ENCODE assay signal across 21 cellular contexts in the genomic region with DNA sequence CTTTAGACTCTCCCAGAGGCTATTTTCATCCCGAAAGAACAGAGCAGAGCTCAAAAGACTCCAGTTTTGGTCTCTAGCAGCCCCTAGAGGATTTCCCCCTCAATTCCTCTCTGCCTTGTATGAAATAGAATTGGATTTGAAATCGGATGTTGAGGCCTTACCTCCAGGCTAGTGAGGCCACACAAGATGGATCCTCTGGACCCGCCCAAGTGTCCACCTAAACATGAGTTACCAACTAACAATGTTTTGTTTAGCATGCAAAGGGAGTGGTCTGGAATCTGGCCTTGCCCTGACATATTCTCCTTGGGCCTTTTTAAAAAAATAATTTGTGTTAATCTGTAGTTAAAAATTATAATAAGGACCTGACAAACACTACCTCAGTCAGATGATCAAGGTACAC. TPM values are rescaled to one million over a fixed set of nuclear protein-coding genes. Genes with fewer than 3 reads are reported as not detected.
DNase-seq lines count a peak whose midpoint lies in the region; ATAC-seq and TF ChIP-seq lines count a peak whose summit lies in the region.
"Had no signal": no experiment of that assay in that cellular context is flagged by ENCODE, and none has a peak within 500 bp of the region (broad histone marks: within the 10 kb centered on the region; RNA-seq: fewer than 3 reads in every experiment).

No MANE protein-coding gene starts in this region.

- no peak overlapping the region for H3K4me2 ChIP-seq in mammary epithelial cell (ENCODE audit: insufficient read depth, low read depth, low read length)
- H3K4me2 ChIP-seq: BLaER1 had no signal

- peak overlapping the region; percentile 75 for H2AFZ ChIP-seq in mammary epithelial cell (ENCODE audit: low read depth, low read length)

- POLR2A ChIA-PET in MCF 10A (lab: Yijun Ruan, JAX) = no interaction called here

- TF ChIP-seq CTCF in mammary epithelial cell (conservative IDR thresholded peaks at IDR 0.05 in 1 of 2, IDR thresholded peaks at IDR 0.05 in 1 of 2; ENCODE audit: extremely low read depth in 1 of 2, insufficient read depth in 1 of 2, low read depth in 1 of 2, low read length in 2 of 2) = no peak
- no peak for TF ChIP-seq CTCF in MCF 10A (IDR thresholded peaks at IDR 0.05; ENCODE audit: unreplicated experiment)
- TF ChIP-seq CTCF in type B pancreatic cell (conservative IDR thresholded peaks at IDR 0.05) = no peak

- dilution Hi-C loops in mammary epithelial cell (cut with HindIII; ENCODE audit: low sequenced_read_pairs) = no loop called here

- H3K36me3 Mint-ChIP-seq in MCF 10A (ENCODE audit: insufficient read depth, unreplicated experiment) (no peaks in the 10 kb centered on the region), type B pancreatic cell (no peaks in the 10 kb centered on the region)
- H3K36me3 Mint-ChIP-seq: CD4-positive, CD25-positive, alpha-beta regulatory T cell; CD8-positive, alpha-beta T cell had no signal

- H3K4me3 ChIP-seq in mammary epithelial cell (replicated peaks in 1 of 3; ENCODE audit: insufficient read depth in 1 of 3, low read depth in 2 of 3, low read length in 3 of 3) = no peak overlapping the region
- H3K4me3 ChIP-seq in SJSA1 = no peak overlapping the region
- H3K4me3 ChIP-seq: BLaER1 had no signal

- WGBS in mammary epithelial cell (ENCODE audit: low coverage, missing lambda C conversion rate) = 41% methylated on average over 3 of the region's 3 CpGs

- intact Hi-C loops in mammary epithelial cell (cut with micrococcal nuclease) = no loop called here
- intact Hi-C loops in MCF 10A (cut with micrococcal nuclease) = no loop called here

- H3K36me3 ChIP-seq in mammary epithelial cell (ENCODE audit: insufficient read depth, low read length) (no peaks in the 10 kb centered on the region), SJSA1 (no peaks in the 10 kb centered on the region)
- H3K36me3 ChIP-seq: BLaER1 had no signal

- no peaks in the 10 kb centered on the region for H3K27me3 ChIP-seq in mammary epithelial cell (ENCODE audit: insufficient read depth, low read length)
- H3K27me3 ChIP-seq in SJSA1 (replicated peaks) = no peaks in the 10 kb centered on the region

- no peak for ATAC-seq in GM18858 (IDR thresholded peaks at IDR 0.05; ENCODE audit: unreplicated experiment)
- ATAC-seq: CD8-positive, alpha-beta T cell; HCT116 had no signal

- H3K27me3 Mint-ChIP-seq in MCF 10A (ENCODE audit: insufficient read depth, unreplicated experiment) (peaks cover 38% of the 10 kb centered on the region), type B pancreatic cell (no peaks in the 10 kb centered on the region)
- H3K27me3 Mint-ChIP-seq: B cell had no signal

- H3K27ac Mint-ChIP-seq in MCF 10A (ENCODE audit: low read depth, unreplicated experiment) (no peak overlapping the region), type B pancreatic cell (peak overlapping the region; percentile 61)
- H3K27ac Mint-ChIP-seq: B cell; CD4-positive, CD25-positive, alpha-beta regulatory T cell; CD8-positive, alpha-beta T cell had no signal

- H3K9me3 Mint-ChIP-seq in MCF 10A (ENCODE audit: unreplicated experiment) (no peaks in the 10 kb centered on the region), type B pancreatic cell (peaks cover 16% of the 10 kb centered on the region)
- H3K9me3 Mint-ChIP-seq: CD8-positive, alpha-beta T cell had no signal

- H3K4me1 Mint-ChIP-seq in MCF 10A (ENCODE audit: insufficient read depth, unreplicated experiment) (peaks cover 13% of the 10 kb centered on the region), type B pancreatic cell (ENCODE audit: unreplicated experiment) (no peaks in the 10 kb centered on the region)

- BruUV-seq in mammary epithelial cell (replicated peaks; lab: Mats Ljungman, UMichigan) = no TSS peak
- BruUV-seq in MCF 10A (replicated peaks; lab: Mats Ljungman, UMichigan) = no TSS peak

- H3K79me2 ChIP-seq in mammary epithelial cell (ENCODE audit: insufficient read depth, low read length) = no peaks in the 10 kb centered on the region

- H3K27ac ChIP-seq in mammary epithelial cell (ENCODE audit: insufficient read depth, low read depth, low read length) = no peak overlapping the region
- peak overlapping the region; percentile 100 for H3K27ac ChIP-seq in SJSA1
- H3K27ac ChIP-seq: 22Rv1, BLaER1, C4-2B had no signal

- CTCF ChIA-PET in mammary epithelial cell (lab: Charles Lee; ENCODE audit: low non-redundant PET) = interaction anchor here (0.7 kb wide), 1 partner anchor 34 kb away, joined by 3 read pairs; no protein-coding TSS in a partner anchor
- CTCF ChIA-PET in MCF 10A (lab: Yijun Ruan, JAX) = no interaction called here

- no peak for DNase-seq in mammary epithelial cell
- no peak for DNase-seq in MCF 10A (ENCODE audit: unreplicated experiment)
- peak; percentile 73 to 74 for DNase-seq in SJSA1 (ENCODE audit: low read depth in 1 of 2, low spot score in 2 of 2)
- peak; percentile 19 for DNase-seq in iPS-NIHi7 (ENCODE audit: extremely low spot score)
- no peak for DNase-seq in type B pancreatic cell (ENCODE audit: extremely low spot score, unreplicated experiment)
- DNase-seq in DMS79 (lab: John Stamatoyannopoulos, UW) = no peak
- DNase-seq in NCI-H2107 treated with DMSO at 0.1 percent for 48 hours (lab: John Stamatoyannopoulos, UW; ENCODE audit: unreplicated experiment) = no peak
- DNase-seq: CD4-positive, CD25-positive, alpha-beta regulatory T cell; CD8-positive, alpha-beta T cell; DMS 273 treated with DMSO at 0.1 percent for 48 hours; DMS79 treated with DMSO at 0.1 percent for 48 hours; GOT3; H7 had no signal

- H3K4me1 ChIP-seq in mammary epithelial cell (ENCODE audit: insufficient read depth, low read length) (peaks cover 11% of the 10 kb centered on the region), SJSA1 (replicated peaks) (peaks cover 23% of the 10 kb centered on the region)
- H3K4me1 ChIP-seq: BLaER1 had no signal

- H3K9me3 ChIP-seq in mammary epithelial cell (replicated peaks; ENCODE audit: insufficient read depth, low read length) = no peaks in the 10 kb centered on the region
- H3K9me3 ChIP-seq in SJSA1 (replicated peaks) = no peaks in the 10 kb centered on the region
- H3K9me3 ChIP-seq: BLaER1 had no signal

- H3K9ac ChIP-seq in mammary epithelial cell (ENCODE audit: insufficient read depth, low read length) = no peak overlapping the region
- H3K9ac ChIP-seq: BLaER1 had no signal

- H3K4me3 Mint-ChIP-seq in MCF 10A (ENCODE audit: unreplicated experiment) = no peak overlapping the region
- no peak overlapping the region for H3K4me3 Mint-ChIP-seq in type B pancreatic cell
- H3K4me3 Mint-ChIP-seq: B cell; CD4-positive, CD25-positive, alpha-beta regulatory T cell; CD8-positive, alpha-beta T cell had no signal

- H4K20me1 ChIP-seq in mammary epithelial cell (ENCODE audit: insufficient read depth, low read length) = no peaks in the 10 kb centered on the region

- in situ Hi-C loops in mammary epithelial cell (cut with MboI; ENCODE audit: low sequenced_read_pairs in 2 of 2) = no loop called here

RNA-seq across cellular contexts. Expression of a gene that starts 6.4 kb away (rescaled TPM):
- total RNA-seq in mammary epithelial cell = not detected
- polyA plus RNA-seq in mammary epithelial cell = not detected
- not detected for polyA minus RNA-seq in mammary epithelial cell
- total RNA-seq in MCF 10A (2022) = not detected in 2 replicates
- total RNA-seq in SJSA1 (2014; rRNA removed; shearing (Covaris generic)) = not detected in 2 replicates
- total RNA-seq in type B pancreatic cell (ENCODE audit: low replicate concordance) = not detected in 2 replicates
- total RNA-seq: CD4-positive, CD25-positive, alpha-beta regulatory T cell; CD8-positive, alpha-beta T cell; Daoy; H7 had no signal
- polyA plus RNA-seq: AG04450; CD4-positive, CD25-positive, alpha-beta regulatory T cell had no signal

RNA-seq across cellular contexts. Expression of a gene that starts 45.9 kb away (rescaled TPM):
- total RNA-seq in mammary epithelial cell (not detected), MCF 10A (2022) (not detected in 2 replicates), type B pancreatic cell (ENCODE audit: low replicate concordance) (0.05 TPM in 1 of 2 replicates, not detected in the other)
- polyA plus RNA-seq in mammary epithelial cell = not detected
- not detected for polyA minus RNA-seq in mammary epithelial cell
- total RNA-seq in SJSA1 (2014; rRNA removed; shearing (Covaris generic)) = 0.11 TPM in 1 of 2 replicates, not detected in the other
- total RNA-seq: CD4-positive, CD25-positive, alpha-beta regulatory T cell; Daoy; H7 had no signal
- polyA plus RNA-seq: AG04450 had no signal

Comparison
In these comparisons a context has a peak if more than half of its experiments do, and no peak if none do; other contexts are left out.
1. DNase-seq: peak in SJSA1 (2 of 2) and iPS-NIHi7 (single experiment); none in mammary epithelial cell (single experiment), MCF 10A (single experiment), type B pancreatic cell (single experiment), DMS79 (single experiment) and NCI-H2107 treated with DMSO at 0.1 percent for 48 hours (single experiment).